In the genomic region with DNA sequence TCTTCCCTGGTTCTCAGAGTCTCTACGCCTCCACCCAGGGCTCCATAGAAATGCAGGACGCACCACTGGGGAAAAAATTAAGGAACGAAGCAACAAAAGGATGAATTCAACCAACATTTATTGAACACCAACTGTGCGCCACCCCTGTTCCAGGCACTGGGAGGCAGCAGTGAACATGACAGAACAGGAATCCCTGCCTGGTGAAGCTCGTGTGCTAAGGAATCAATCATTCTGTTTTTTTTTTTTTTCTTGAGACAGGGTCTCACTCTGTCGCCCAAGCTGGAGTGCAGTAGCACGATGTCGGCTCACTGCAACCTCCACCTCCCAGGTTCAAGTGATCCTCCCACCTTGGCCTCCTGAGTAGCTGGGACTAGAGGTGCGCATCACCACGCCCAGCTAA, we compare ENCODE assay signal across 7 cellular contexts. TPM values are rescaled to one million over a fixed set of nuclear protein-coding genes. Genes with fewer than 3 reads are reported as not detected.
DNase-seq lines count a peak whose midpoint lies in the region; ATAC-seq and TF ChIP-seq lines count a peak whose summit lies in the region.
"Had no signal": no experiment of that assay in that cellular context is flagged by ENCODE, and none has a peak within 500 bp of the region (broad histone marks: within the 10 kb centered on the region; RNA-seq: fewer than 3 reads in every experiment).

No MANE protein-coding gene starts in this region.

- no peak overlapping the region for H3K27ac ChIP-seq in colonic mucosa
- H3K27ac ChIP-seq: tibial artery had no signal

- H3K9me3 ChIP-seq in ES-I3 (ENCODE audit: control insufficient read depth, insufficient read depth, low read length) (no peaks in the 10 kb centered on the region), colonic mucosa (no peaks in the 10 kb centered on the region)
- H3K9me3 ChIP-seq: tibial artery had no signal

- intact Hi-C loops in colonic mucosa (cut with DNase I): no loop called here

- H3K9ac ChIP-seq in ES-I3 (ENCODE audit: low read depth, low read length): peak overlapping the region; percentile 29; the same call in 1 of the 2 replicates
- H3K9ac ChIP-seq in colonic mucosa (ENCODE audit: low read depth in 2 of 2, low read length in 2 of 2): no peak overlapping the region

- H3K36me3 ChIP-seq in ES-I3 (ENCODE audit: insufficient read depth, low read length) (no peaks in the 10 kb centered on the region), colonic mucosa (no peaks in the 10 kb centered on the region)

- ATAC-seq in GM19463 (IDR thresholded peaks at IDR 0.05; ENCODE audit: unreplicated experiment): no peak

- TF ChIP-seq CTCF in fibroblast of pulmonary artery (IDR thresholded peaks at IDR 0.05; ENCODE audit: low read length, missing control alignments) (peak; percentile 37), colonic mucosa (IDR thresholded peaks at IDR 0.05) (no peak)

- H3K4me1 ChIP-seq in ES-I3 (ENCODE audit: insufficient read depth, low read length): peaks cover 19% of the 10 kb centered on the region
- H3K4me1 ChIP-seq in colonic mucosa: no peaks in the 10 kb centered on the region

- H3K4me3 ChIP-seq in fibroblast of pulmonary artery (replicated peaks; ENCODE audit: low read depth, low read length): no peak overlapping the region
- H3K4me3 ChIP-seq in colonic mucosa: no peak overlapping the region
- H3K4me3 ChIP-seq: tibial artery had no signal

- H3K27me3 ChIP-seq in colonic mucosa: no peaks in the 10 kb centered on the region
- H3K27me3 ChIP-seq: tibial artery had no signal

- peak; percentile 40 for DNase-seq in MV-4-11 (lab: John Stamatoyannopoulos, UW)
- DNase-seq in fibroblast of pulmonary artery (ENCODE audit: low read depth): peak; percentile 39
- DNase-seq in colonic mucosa: no peak
- DNase-seq in ecto neural progenitor cell (ENCODE audit: low spot score): no peak
- DNase-seq: tibial artery had no signal

RNA-seq across cellular contexts. Expression of a gene that starts 1.9 kb away (rescaled TPM):
- 10 to 100 TPM; 18.0 to 38.7 TPM for total RNA-seq in colonic mucosa

RNA-seq across cellular contexts. Expression of a gene that starts 4.1 kb away (rescaled TPM):
- total RNA-seq in colonic mucosa: 10 to 100 TPM; 18.8 to 89.3 TPM

RNA-seq across cellular contexts. Expression of a gene that starts 34.7 kb away (rescaled TPM):
- 1 to 10 TPM; 3.6 to 5.3 TPM for total RNA-seq in colonic mucosa

RNA-seq across cellular contexts. Expression of a gene that starts 47.5 kb away (rescaled TPM):
- 100 to 1,000 TPM; 225 to 271 TPM for total RNA-seq in colonic mucosa

Comparison
In these comparisons a context has a peak if more than half of its experiments do, and no peak if none do; other contexts are left out.
1. DNase-seq: peak in MV-4-11 (single experiment) and fibroblast of pulmonary artery (single experiment); none in colonic mucosa (single experiment) and ecto neural progenitor cell (single experiment).